21 cellular contexts compared by ENCODE assay signal in genomic region chrX:48806088-48806487, GRCh38. TPM values are rescaled to one million over a fixed set of nuclear protein-coding genes. Genes with fewer than 3 reads are reported as not detected.
DNase-seq lines count a peak whose midpoint lies in the region; ATAC-seq and TF ChIP-seq lines count a peak whose summit lies in the region.
"Had no signal": no experiment of that assay in that cellular context is flagged by ENCODE, and none has a peak within 500 bp of the region (broad histone marks: within the 10 kb centered on the region; RNA-seq: fewer than 3 reads in every experiment).

No MANE protein-coding gene starts in this region.

- H3K4me1 Mint-ChIP-seq in activated naive CD8-positive, alpha-beta T cell treated with anti-CD3 and anti-CD28 coated beads, Interleukin-2, amount 10 ng/mL, durations not matched to agents 7 days and 5 days: peaks cover 3% of the 10 kb centered on the region
- H3K4me1 Mint-ChIP-seq in activated naive CD8-positive, alpha-beta T cell treated with anti-CD3 and anti-CD28 coated beads for 36 hours: peaks cover 11% of the 10 kb centered on the region
- peaks cover 20% of the 10 kb centered on the region for H3K4me1 Mint-ChIP-seq in activated T-helper 2 cell treated with anti-CD3 and anti-CD28 coated beads, Interferon-gamma antibody, Interleukin-2, Interleukin-4, amounts not matched to agents 10 μg/mL and 5 μg/mL and 100 μg/mL, durations not matched to agents 14 hours and 24 hours and 36 hours (ENCODE audit: low read depth)
- H3K4me1 Mint-ChIP-seq in stimulated activated memory B cell treated with anti-CD40 and anti-IgM and Interleukin-4, amounts not matched to agents 10 μg/mL and 1 μg/mL and 100 μg/mL, for 72 hours: peaks cover 7% of the 10 kb centered on the region

- no peak overlapping the region for H3K4me3 ChIP-seq in NB4 (ENCODE audit: low read depth, low read length)
- H3K4me3 ChIP-seq: coronary artery, tibial nerve had no signal

- H3K9me3 Mint-ChIP-seq in activated naive CD8-positive, alpha-beta T cell treated with anti-CD3 and anti-CD28 coated beads, Interleukin-2, amount 10 ng/mL, durations not matched to agents 7 days and 5 days: no peaks in the 10 kb centered on the region
- H3K9me3 Mint-ChIP-seq in activated naive CD8-positive, alpha-beta T cell treated with anti-CD3 and anti-CD28 coated beads for 36 hours: no peaks in the 10 kb centered on the region
- no peaks in the 10 kb centered on the region for H3K9me3 Mint-ChIP-seq in activated T-helper 2 cell treated with anti-CD3 and anti-CD28 coated beads, Interferon-gamma antibody, Interleukin-2, Interleukin-4, amounts not matched to agents 10 μg/mL and 5 μg/mL and 100 μg/mL, durations not matched to agents 14 hours and 24 hours and 36 hours
- no peaks in the 10 kb centered on the region for H3K9me3 Mint-ChIP-seq in stimulated activated memory B cell treated with anti-CD40 and anti-IgM and Interleukin-4, amounts not matched to agents 10 μg/mL and 1 μg/mL and 100 μg/mL, for 72 hours
- H3K9me3 Mint-ChIP-seq: stimulated activated naive CD8-positive, alpha-beta T cell treated with anti-CD3 and anti-CD28 coated beads, Interleukin-15, amount 100 ng/mL, for 72 hours had no signal

- peak overlapping the region; percentile 50 for H3K27ac Mint-ChIP-seq in activated naive CD8-positive, alpha-beta T cell treated with anti-CD3 and anti-CD28 coated beads, Interleukin-2, amount 10 ng/mL, durations not matched to agents 7 days and 5 days
- H3K27ac Mint-ChIP-seq in activated naive CD8-positive, alpha-beta T cell treated with anti-CD3 and anti-CD28 coated beads for 36 hours: no peak overlapping the region
- peak overlapping the region; percentile 18 for H3K27ac Mint-ChIP-seq in activated T-helper 2 cell treated with anti-CD3 and anti-CD28 coated beads, Interferon-gamma antibody, Interleukin-2, Interleukin-4, amounts not matched to agents 10 μg/mL and 5 μg/mL and 100 μg/mL, durations not matched to agents 14 hours and 24 hours and 36 hours
- peak overlapping the region; percentile 36 for H3K27ac Mint-ChIP-seq in stimulated activated memory B cell treated with anti-CD40 and anti-IgM and Interleukin-4, amounts not matched to agents 10 μg/mL and 1 μg/mL and 100 μg/mL, for 72 hours
- H3K27ac Mint-ChIP-seq: nephron progenitor cell; stimulated activated naive CD8-positive, alpha-beta T cell treated with anti-CD3 and anti-CD28 coated beads, Interleukin-15, amount 100 ng/mL, for 72 hours had no signal

- H3K36me3 Mint-ChIP-seq in activated naive CD8-positive, alpha-beta T cell treated with anti-CD3 and anti-CD28 coated beads, Interleukin-2, amount 10 ng/mL, durations not matched to agents 7 days and 5 days: peaks cover 4% of the 10 kb centered on the region
- peaks cover 3% of the 10 kb centered on the region for H3K36me3 Mint-ChIP-seq in activated naive CD8-positive, alpha-beta T cell treated with anti-CD3 and anti-CD28 coated beads for 36 hours
- peaks cover 29% of the 10 kb centered on the region for H3K36me3 Mint-ChIP-seq in activated T-helper 2 cell treated with anti-CD3 and anti-CD28 coated beads, Interferon-gamma antibody, Interleukin-2, Interleukin-4, amounts not matched to agents 10 μg/mL and 5 μg/mL and 100 μg/mL, durations not matched to agents 14 hours and 24 hours and 36 hours (ENCODE audit: low read depth)
- peaks cover 32% of the 10 kb centered on the region for H3K36me3 Mint-ChIP-seq in stimulated activated memory B cell treated with anti-CD40 and anti-IgM and Interleukin-4, amounts not matched to agents 10 μg/mL and 1 μg/mL and 100 μg/mL, for 72 hours

- H3K4me3 Mint-ChIP-seq in activated naive CD8-positive, alpha-beta T cell treated with anti-CD3 and anti-CD28 coated beads, Interleukin-2, amount 10 ng/mL, durations not matched to agents 7 days and 5 days: no peak overlapping the region
- H3K4me3 Mint-ChIP-seq in activated naive CD8-positive, alpha-beta T cell treated with anti-CD3 and anti-CD28 coated beads for 36 hours: no peak overlapping the region
- H3K4me3 Mint-ChIP-seq in activated T-helper 2 cell treated with anti-CD3 and anti-CD28 coated beads, Interferon-gamma antibody, Interleukin-2, Interleukin-4, amounts not matched to agents 10 μg/mL and 5 μg/mL and 100 μg/mL, durations not matched to agents 14 hours and 24 hours and 36 hours (ENCODE audit: low read depth): no peak overlapping the region
- H3K4me3 Mint-ChIP-seq in stimulated activated memory B cell treated with anti-CD40 and anti-IgM and Interleukin-4, amounts not matched to agents 10 μg/mL and 1 μg/mL and 100 μg/mL, for 72 hours: no peak overlapping the region
- H3K4me3 Mint-ChIP-seq: nephron progenitor cell; stimulated activated naive CD8-positive, alpha-beta T cell treated with anti-CD3 and anti-CD28 coated beads, Interleukin-15, amount 100 ng/mL, for 72 hours had no signal

- POLR2A ChIA-PET in activated naive CD8-positive, alpha-beta T cell treated with anti-CD3 and anti-CD28 coated beads, Interleukin-2, amount 10 ng/mL, durations not matched to agents 7 days and 5 days (lab: Charles Lee): no interaction called here

- no peak for DNase-seq in activated naive CD8-positive, alpha-beta T cell treated with anti-CD3 and anti-CD28 coated beads, Interleukin-2, amount 10 ng/mL, durations not matched to agents 7 days and 5 days
- no peak for DNase-seq in activated naive CD8-positive, alpha-beta T cell treated with anti-CD3 and anti-CD28 coated beads for 36 hours
- DNase-seq in NB4 (ENCODE audit: low read depth) (peak; percentile 27), NCI-H748 treated with DMSO at 0.1 percent for 48 hours (lab: John Stamatoyannopoulos, UW) (no peak)
- no peak for DNase-seq in activated T-helper 2 cell treated with anti-CD3 and anti-CD28 coated beads, Interferon-gamma antibody, Interleukin-2, Interleukin-4, amounts not matched to agents 10 μg/mL and 5 μg/mL and 100 μg/mL, durations not matched to agents 14 hours and 24 hours and 36 hours (ENCODE audit: low spot score)
- DNase-seq: activated CD4-positive, alpha-beta T cell treated with anti-CD3 and anti-CD28 coated beads, Interleukin-2, amount 50 U/mL, for 1 hour; midbrain; NCI-H2107; nephron progenitor cell; SHP77; small intestine; stimulated activated naive CD8-positive, alpha-beta T cell treated with anti-CD3 and anti-CD28 coated beads, Interleukin-15, amount 100 ng/mL, for 72 hours; T-helper 1 cell had no signal

- intact Hi-C loops in activated T-helper 2 cell treated with anti-CD3 and anti-CD28 coated beads, Interferon-gamma antibody, Interleukin-2, Interleukin-4, amounts not matched to agents 10 μg/mL and 5 μg/mL and 100 μg/mL, durations not matched to agents 14 hours and 24 hours and 36 hours (cut with micrococcal nuclease): loop anchor here (10.0 kb wide), 1 partner anchor 359 kb away; the partner anchor contains the start of gene MAGIX

- no peak for TF ChIP-seq CTCF in NB4 (IDR thresholded peaks at IDR 0.05; ENCODE audit: low read depth, low read length)

- ATAC-seq in activated naive CD8-positive, alpha-beta T cell treated with anti-CD3 and anti-CD28 coated beads, Interleukin-2, amount 10 ng/mL, durations not matched to agents 7 days and 5 days (ENCODE audit: low read depth): no peak
- no peak for ATAC-seq in stimulated activated memory B cell treated with anti-CD40 and anti-IgM and Interleukin-4, amounts not matched to agents 10 μg/mL and 1 μg/mL and 100 μg/mL, for 72 hours
- ATAC-seq in GM21360 (IDR thresholded peaks at IDR 0.05; ENCODE audit: unreplicated experiment): no peak
- ATAC-seq: HCT116; left lobe of liver; stimulated activated naive CD8-positive, alpha-beta T cell treated with anti-CD3 and anti-CD28 coated beads, Interleukin-15, amount 100 ng/mL, for 72 hours had no signal

- no peak for TF ChIP-seq POLR2A in NB4 (IDR thresholded peaks at IDR 0.05; ENCODE audit: extremely low read depth, insufficient read length)

- no peaks in the 10 kb centered on the region for H3K27me3 Mint-ChIP-seq in activated naive CD8-positive, alpha-beta T cell treated with anti-CD3 and anti-CD28 coated beads, Interleukin-2, amount 10 ng/mL, durations not matched to agents 7 days and 5 days
- H3K27me3 Mint-ChIP-seq in activated naive CD8-positive, alpha-beta T cell treated with anti-CD3 and anti-CD28 coated beads for 36 hours: no peaks in the 10 kb centered on the region
- no peaks in the 10 kb centered on the region for H3K27me3 Mint-ChIP-seq in activated T-helper 2 cell treated with anti-CD3 and anti-CD28 coated beads, Interferon-gamma antibody, Interleukin-2, Interleukin-4, amounts not matched to agents 10 μg/mL and 5 μg/mL and 100 μg/mL, durations not matched to agents 14 hours and 24 hours and 36 hours (ENCODE audit: low read depth)
- no peaks in the 10 kb centered on the region for H3K27me3 Mint-ChIP-seq in stimulated activated memory B cell treated with anti-CD40 and anti-IgM and Interleukin-4, amounts not matched to agents 10 μg/mL and 1 μg/mL and 100 μg/mL, for 72 hours
- H3K27me3 Mint-ChIP-seq: stimulated activated naive CD8-positive, alpha-beta T cell treated with anti-CD3 and anti-CD28 coated beads, Interleukin-15, amount 100 ng/mL, for 72 hours had no signal

RNA-seq across cellular contexts. Expression of gene HDAC6, which starts 4.2 kb away (rescaled TPM):
- total RNA-seq in activated naive CD8-positive, alpha-beta T cell treated with anti-CD3 and anti-CD28 coated beads, Interleukin-2, amount 10 ng/mL, durations not matched to agents 7 days and 5 days: 100 to 1,000 TPM; 107 to 113 TPM
- total RNA-seq in activated naive CD8-positive, alpha-beta T cell treated with anti-CD3 and anti-CD28 coated beads for 36 hours: 10 to 100 TPM; 45.3 to 50.0 TPM
- 73.9 and 77.7 TPM in 2 replicates for total RNA-seq in activated T-helper 2 cell treated with anti-CD3 and anti-CD28 coated beads, Interferon-gamma antibody, Interleukin-2, Interleukin-4, amounts not matched to agents 10 μg/mL and 5 μg/mL and 100 μg/mL, durations not matched to agents 14 hours and 24 hours and 36 hours

RNA-seq across cellular contexts. Expression of gene GATA1, which starts 19.7 kb away (rescaled TPM):
- not detected for total RNA-seq in activated naive CD8-positive, alpha-beta T cell treated with anti-CD3 and anti-CD28 coated beads, Interleukin-2, amount 10 ng/mL, durations not matched to agents 7 days and 5 days
- not detected for total RNA-seq in activated naive CD8-positive, alpha-beta T cell treated with anti-CD3 and anti-CD28 coated beads for 36 hours
- not detected in 2 replicates for total RNA-seq in activated T-helper 2 cell treated with anti-CD3 and anti-CD28 coated beads, Interferon-gamma antibody, Interleukin-2, Interleukin-4, amounts not matched to agents 10 μg/mL and 5 μg/mL and 100 μg/mL, durations not matched to agents 14 hours and 24 hours and 36 hours
- total RNA-seq: LHCN-M2, pulmonary artery endothelial cell had no signal

RNA-seq across cellular contexts. Expression of gene ERAS, which starts 20.2 kb away (rescaled TPM):
- total RNA-seq in activated naive CD8-positive, alpha-beta T cell treated with anti-CD3 and anti-CD28 coated beads, Interleukin-2, amount 10 ng/mL, durations not matched to agents 7 days and 5 days: not detected
- total RNA-seq in activated naive CD8-positive, alpha-beta T cell treated with anti-CD3 and anti-CD28 coated beads for 36 hours: under 1 TPM; 0.54 to 0.70 TPM
- total RNA-seq in activated T-helper 2 cell treated with anti-CD3 and anti-CD28 coated beads, Interferon-gamma antibody, Interleukin-2, Interleukin-4, amounts not matched to agents 10 μg/mL and 5 μg/mL and 100 μg/mL, durations not matched to agents 14 hours and 24 hours and 36 hours: not detected in 2 replicates
- total RNA-seq: left lobe of liver, LHCN-M2, pulmonary artery endothelial cell, tibial nerve had no signal

RNA-seq across cellular contexts. Expression of gene PCSK1N, which starts 29.3 kb away (rescaled TPM):
- 1 to 10 TPM in 1 of 2 experiments, under 1 TPM in 1; 0.68 to 1.2 TPM for total RNA-seq in activated naive CD8-positive, alpha-beta T cell treated with anti-CD3 and anti-CD28 coated beads, Interleukin-2, amount 10 ng/mL, durations not matched to agents 7 days and 5 days
- total RNA-seq in activated naive CD8-positive, alpha-beta T cell treated with anti-CD3 and anti-CD28 coated beads for 36 hours: 1 to 10 TPM; 1.4 to 1.8 TPM
- total RNA-seq in activated T-helper 2 cell treated with anti-CD3 and anti-CD28 coated beads, Interferon-gamma antibody, Interleukin-2, Interleukin-4, amounts not matched to agents 10 μg/mL and 5 μg/mL and 100 μg/mL, durations not matched to agents 14 hours and 24 hours and 36 hours: 0.18 and 0.23 TPM in 2 replicates
- total RNA-seq: pulmonary artery endothelial cell had no signal

RNA-seq across cellular contexts. Expression of gene GLOD5, which starts 44.5 kb away (rescaled TPM):
- total RNA-seq in activated naive CD8-positive, alpha-beta T cell treated with anti-CD3 and anti-CD28 coated beads, Interleukin-2, amount 10 ng/mL, durations not matched to agents 7 days and 5 days: not detected
- total RNA-seq in activated naive CD8-positive, alpha-beta T cell treated with anti-CD3 and anti-CD28 coated beads for 36 hours: not detected
- total RNA-seq in activated T-helper 2 cell treated with anti-CD3 and anti-CD28 coated beads, Interferon-gamma antibody, Interleukin-2, Interleukin-4, amounts not matched to agents 10 μg/mL and 5 μg/mL and 100 μg/mL, durations not matched to agents 14 hours and 24 hours and 36 hours: not detected in 2 replicates
- total RNA-seq: LHCN-M2, pulmonary artery endothelial cell, tibial nerve had no signal
